In the genomic region with DNA sequence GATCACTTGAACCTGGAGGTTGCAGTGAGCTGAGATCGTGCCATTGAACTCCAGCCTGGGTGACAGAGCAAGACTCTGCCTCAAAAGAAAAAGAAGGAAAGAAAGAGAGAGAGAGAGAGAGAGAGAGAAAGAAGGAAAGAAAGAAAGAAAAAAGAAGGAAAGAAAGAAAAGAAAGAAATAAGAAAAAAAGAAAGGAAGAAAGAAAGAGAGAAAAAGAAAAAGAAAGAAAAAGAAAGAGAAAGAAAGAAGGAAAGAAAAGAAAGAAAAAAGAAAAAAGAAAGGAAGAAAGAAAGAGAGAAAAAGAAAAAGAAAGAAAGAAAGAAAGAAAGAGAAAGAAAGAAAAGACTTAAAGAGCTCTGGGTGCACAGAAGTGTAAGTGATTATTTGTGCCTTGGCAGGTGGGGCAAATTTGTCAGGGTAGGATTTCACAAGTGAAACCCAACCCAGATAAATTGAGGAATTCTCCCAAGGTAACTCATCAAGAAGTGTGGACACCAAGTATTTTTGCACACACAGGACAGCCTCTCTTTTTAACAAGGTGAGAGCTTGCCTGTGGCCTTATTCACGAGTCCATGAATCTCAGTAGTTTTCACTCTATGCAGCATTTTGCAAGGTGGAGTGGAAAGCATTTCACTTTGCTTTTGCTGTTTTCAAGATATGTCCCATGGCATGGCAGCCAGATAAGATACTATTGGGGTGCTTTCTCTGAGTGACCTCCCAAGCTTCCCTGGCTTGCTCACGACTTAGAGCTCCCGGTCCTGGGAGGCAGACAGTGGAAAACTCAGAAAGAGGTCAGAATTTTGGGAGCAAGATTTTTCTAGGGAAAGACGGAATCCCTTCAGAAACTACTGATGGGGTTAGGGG, we compare ENCODE assay signal across 1 cellular context.
TF ChIP-seq lines count a peak whose summit lies in the region.

No MANE protein-coding gene starts in this region.

TF ChIP-seq in A549, 52 proteins besides CTCF, POLR2A, EP300 and RAD21 (continued from another document):
- TF ChIP-seq CBX2 (IDR thresholded peaks at IDR 0.05; ENCODE audit: borderline replicate concordance, low read depth) (no peak), TFCP2L1 (CRISPR knock-in tag; IDR thresholded peaks at IDR 0.05) (no peak)
- TF ChIP-seq, protein P1, sequence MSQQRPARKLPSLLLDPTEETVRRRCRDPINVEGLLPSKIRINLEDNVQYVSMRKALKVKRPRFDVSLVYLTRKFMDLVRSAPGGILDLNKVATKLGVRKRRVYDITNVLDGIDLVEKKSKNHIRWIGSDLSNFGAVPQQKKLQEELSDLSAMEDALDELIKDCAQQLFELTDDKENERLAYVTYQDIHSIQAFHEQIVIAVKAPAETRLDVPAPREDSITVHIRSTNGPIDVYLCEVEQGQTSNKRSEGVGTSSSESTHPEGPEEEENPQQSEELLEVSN (IDR thresholded peaks at IDR 0.05; ENCODE audit: borderline replicate concordance, low read depth), result no peak
